26 cellular contexts compared by ENCODE assay signal in genomic region chr20:47042464-47042863, GRCh38.
"Had no signal": no experiment of that assay in that cellular context is flagged by ENCODE, and none has a peak within 500 bp of the region (broad histone marks: within the 10 kb centered on the region; RNA-seq: fewer than 3 reads in every experiment).

No MANE protein-coding gene starts in this region.

- DNase-seq: activated CD4-positive, alpha-beta T cell treated with anti-CD3 and anti-CD28 coated beads for 48 hours; activated CD4-positive, alpha-beta T cell treated with anti-CD3 and anti-CD28 coated beads, Interleukin-2, amount 50 U/mL, for 4 hours; activated CD4-positive, CD25-positive, alpha-beta regulatory T cell treated with anti-CD3 and anti-CD28 coated beads, Interleukin-2, amount 50 U/mL, for 72 hours; activated CD8-positive, alpha-beta T cell treated with anti-CD3 and anti-CD28 coated beads, Interleukin-2, amount 10 ng/mL, durations not matched to agents 7 days and 5 days; activated effector memory CD4-positive, alpha-beta T cell treated with anti-CD3 and anti-CD28 coated beads, Interleukin-2, amount 50 U/mL, for 16 hours; activated naive CD4-positive, alpha-beta T cell treated with Interleukin-2 at 50 U/mL for 16 hours; activated naive CD8-positive, alpha-beta T cell treated with anti-CD3 and anti-CD28 coated beads, Interleukin-2, amount 50 U/mL, for 24 hours; activated T-cell treated with anti-CD3 and anti-CD28 coated beads, Interleukin-2, amount 50 U/mL, for 24 hours; amniotic stem cell; body of pancreas; NCI-H1092; NCI-H1417 treated with DMSO at 0.1 percent for 48 hours; NCI-H187; NCI-H2081; NCI-H524; PC-3; SHP77; T-cell; T-helper 2 cell; T1000 had no signal

- H3K4me1 ChIP-seq: ascending aorta, body of pancreas, SJSA1 had no signal

- H3K4me3 Mint-ChIP-seq: activated CD8-positive, alpha-beta T cell treated with anti-CD3 and anti-CD28 coated beads, Interleukin-2, amount 10 ng/mL, durations not matched to agents 7 days and 5 days; activated naive CD8-positive, alpha-beta T cell treated with anti-CD3 and anti-CD28 coated beads, Interleukin-2, amount 50 U/mL, for 24 hours; activated T-cell treated with anti-CD3 and anti-CD28 coated beads, Interleukin-2, amount 50 U/mL, for 24 hours; IgD-negative memory B cell; T-cell; WTC11 had no signal

- H3K36me3 ChIP-seq: ascending aorta, SJSA1 had no signal

- H3K27ac Mint-ChIP-seq: activated CD8-positive, alpha-beta T cell treated with anti-CD3 and anti-CD28 coated beads, Interleukin-2, amount 10 ng/mL, durations not matched to agents 7 days and 5 days; activated naive CD4-positive, alpha-beta T cell treated with anti-CD3 and anti-CD28 coated beads, Interleukin-2, amount 50 U/mL, for 72 hours; activated naive CD8-positive, alpha-beta T cell treated with anti-CD3 and anti-CD28 coated beads, Interleukin-2, amount 50 U/mL, for 24 hours; activated T-cell treated with anti-CD3 and anti-CD28 coated beads, Interleukin-2, amount 50 U/mL, for 24 hours; IgD-negative memory B cell; T-cell; WTC11 had no signal

- H3K27ac ChIP-seq: ascending aorta, body of pancreas, KMS-11, SJSA1 had no signal

- H3K9me3 ChIP-seq: SJSA1 had no signal

- H3K9me3 Mint-ChIP-seq: activated naive CD8-positive, alpha-beta T cell treated with anti-CD3 and anti-CD28 coated beads, Interleukin-2, amount 50 U/mL, for 24 hours; activated T-cell treated with anti-CD3 and anti-CD28 coated beads, Interleukin-2, amount 50 U/mL, for 24 hours had no signal

- H3K36me3 Mint-ChIP-seq: activated naive CD4-positive, alpha-beta T cell treated with anti-CD3 and anti-CD28 coated beads, Interleukin-2, amount 50 U/mL, for 72 hours; T-cell had no signal

- H3K4me1 Mint-ChIP-seq: activated naive CD8-positive, alpha-beta T cell treated with anti-CD3 and anti-CD28 coated beads, Interleukin-2, amount 50 U/mL, for 24 hours; IgD-negative memory B cell; T-cell; WTC11 had no signal

- H3K4me2 ChIP-seq: KMS-11 had no signal

- ATAC-seq: activated CD8-positive, alpha-beta T cell treated with anti-CD3 and anti-CD28 coated beads, Interleukin-2, amount 10 ng/mL, durations not matched to agents 7 days and 5 days; activated naive CD4-positive, alpha-beta T cell treated with anti-CD3 and anti-CD28 coated beads, Interleukin-2, amount 50 U/mL, for 72 hours; activated naive CD8-positive, alpha-beta T cell treated with anti-CD3 and anti-CD28 coated beads, Interleukin-2, amount 50 U/mL, for 24 hours; body of pancreas; PC-3; T-cell; WTC11 had no signal

- H3K4me3 ChIP-seq: ascending aorta, body of pancreas, SJSA1 had no signal

- H3K9ac ChIP-seq: KMS-11 had no signal

- H3K27me3 ChIP-seq: ascending aorta, body of pancreas, SJSA1 had no signal
